ENCODE assay signal across 20 cellular contexts in the genomic region with DNA sequence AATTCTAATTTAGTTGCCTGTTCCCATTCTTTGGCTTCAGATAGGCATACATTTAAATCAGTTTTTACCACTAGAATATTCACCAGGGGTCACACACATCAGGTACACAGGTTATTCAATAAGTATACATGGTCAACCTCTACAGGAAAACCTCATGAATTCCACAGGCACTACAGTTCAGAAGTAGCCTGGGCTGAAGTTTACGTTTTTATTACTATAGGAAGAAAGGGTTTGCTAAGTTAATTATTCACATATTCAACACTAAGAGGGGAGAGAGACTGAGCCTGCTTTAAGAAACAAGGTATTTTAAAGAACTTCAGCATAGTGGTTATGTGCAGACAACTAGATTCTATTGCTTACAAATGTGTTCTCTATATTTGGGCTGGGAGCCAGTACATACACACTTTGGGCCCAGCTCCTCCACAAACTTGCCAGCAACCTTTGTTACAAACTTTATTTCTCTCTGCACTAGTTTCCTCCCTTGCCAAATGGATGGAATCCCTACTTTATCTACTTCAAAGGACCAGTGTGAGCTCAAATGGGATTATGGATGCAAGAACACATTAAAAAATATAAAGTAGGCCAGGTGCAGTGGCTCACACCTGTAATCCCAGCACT. TPM values are rescaled to one million over a fixed set of nuclear protein-coding genes. Genes with fewer than 3 reads are reported as not detected.
DNase-seq lines count a peak whose midpoint lies in the region; ATAC-seq and TF ChIP-seq lines count a peak whose summit lies in the region.
"Had no signal": no experiment of that assay in that cellular context is flagged by ENCODE, and none has a peak within 500 bp of the region (broad histone marks: within the 10 kb centered on the region; RNA-seq: fewer than 3 reads in every experiment).

No MANE protein-coding gene starts in this region.

- no peak for DNase-seq in CD4-positive, alpha-beta T cell
- DNase-seq in GM23338 (ENCODE audit: low spot score): no peak
- DNase-seq in hepatocyte (ENCODE audit: low spot score): no peak
- DNase-seq in osteocyte (ENCODE audit: extremely low spot score, unreplicated experiment): no peak
- DNase-seq in T-helper 1 cell: no peak
- no peak for DNase-seq in germinal center (ENCODE audit: low spot score)
- no peak for DNase-seq in RPMI8226
- DNase-seq: activated CD4-positive, alpha-beta T cell treated with anti-CD3 and anti-CD28 coated beads, Interleukin-2, amount 50 U/mL, for 1 hour; activated naive CD8-positive, alpha-beta T cell treated with anti-CD3 and anti-CD28 coated beads, Interleukin-2, amount 10 ng/mL, durations not matched to agents 7 days and 5 days; AML-193; brain microvascular endothelial cell; cortex of kidney; foreskin fibroblast; hypothalamus; KG1; NCI-H1092; NCI-H526 treated with DMSO at 0.1 percent for 48 hours had no signal

- CTCF ChIA-PET in CD4-positive, alpha-beta T cell (lab: Charles Lee): interaction anchor here (0.6 to 4.9 kb wide), 3 partner anchors 61 to 140 kb away, joined by 3 to 18 read pairs (median 14); no protein-coding TSS in a partner anchor

- no peaks in the 10 kb centered on the region for H3K9me2 ChIP-seq in GM23338 (ENCODE audit: insufficient read depth)
- no peaks in the 10 kb centered on the region for H3K9me2 ChIP-seq in hepatocyte (replicated peaks; ENCODE audit: insufficient read depth)

- TF ChIP-seq CTCF in CD4-positive, alpha-beta T cell (IDR thresholded peaks at IDR 0.05): no peak
- TF ChIP-seq CTCF in GM23338 (conservative IDR thresholded peaks at IDR 0.05; ENCODE audit: low read depth in 2 of 2) (no peak), hepatocyte (IDR thresholded peaks at IDR 0.05; ENCODE audit: poor library complexity) (no peak), osteocyte (IDR thresholded peaks at IDR 0.05) (no peak)

- H3K36me3 ChIP-seq in GM23338 (ENCODE audit: insufficient read depth) (peaks cover 9% of the 10 kb centered on the region), hepatocyte (replicated peaks; ENCODE audit: insufficient read depth, low read depth) (no peaks in the 10 kb centered on the region)
- H3K36me3 ChIP-seq: neural progenitor cell had no signal

- no peaks in the 10 kb centered on the region for H3K9me3 Mint-ChIP-seq in CD4-positive, alpha-beta T cell
- no peaks in the 10 kb centered on the region for H3K9me3 Mint-ChIP-seq in GM23338
- no peaks in the 10 kb centered on the region for H3K9me3 Mint-ChIP-seq in osteocyte (ENCODE audit: unreplicated experiment)
- H3K9me3 Mint-ChIP-seq: activated naive CD8-positive, alpha-beta T cell treated with anti-CD3 and anti-CD28 coated beads, Interleukin-2, amount 10 ng/mL, durations not matched to agents 7 days and 5 days; neural progenitor cell had no signal

- no peaks in the 10 kb centered on the region for H3K27me3 ChIP-seq in CD4-positive, alpha-beta T cell (ENCODE audit: control insufficient read depth, insufficient read depth, low read length)
- H3K27me3 ChIP-seq in GM23338 (ENCODE audit: insufficient read depth) (no peaks in the 10 kb centered on the region), hepatocyte (no peaks in the 10 kb centered on the region)
- H3K27me3 ChIP-seq: brain microvascular endothelial cell, neural progenitor cell, right atrium auricular region, tibial nerve had no signal

- POLR2A ChIA-PET in CD4-positive, alpha-beta T cell (lab: Charles Lee): interaction anchor here (0.7 kb wide), 2 partner anchors 8 to 10 kb away, joined by 3 to 4 read pairs; no protein-coding TSS in a partner anchor

- no peak for ATAC-seq in CD4-positive, alpha-beta T cell (ENCODE audit: poor library complexity)
- ATAC-seq in GM23338: no peak

- H3F3A ChIP-seq in GM23338 (replicated peaks; ENCODE audit: low read depth): peaks cover under 1% of the 10 kb centered on the region; the same call in 1 of the 2 replicates

- H3K4me2 ChIP-seq in GM23338 (no peak overlapping the region), hepatocyte (peak overlapping the region; percentile 16)
- H3K4me2 ChIP-seq: neural progenitor cell had no signal

- H3K9me3 ChIP-seq in CD4-positive, alpha-beta T cell (ENCODE audit: control insufficient read depth, low read length): no peaks in the 10 kb centered on the region
- H3K9me3 ChIP-seq in hepatocyte (ENCODE audit: low read depth): no peaks in the 10 kb centered on the region
- H3K9me3 ChIP-seq: right atrium auricular region, tibial nerve had no signal

- H2AFZ ChIP-seq in GM23338: no peak overlapping the region
- H2AFZ ChIP-seq in hepatocyte: no peak overlapping the region
- H2AFZ ChIP-seq: neural progenitor cell had no signal

- no peaks in the 10 kb centered on the region for H3K27me3 Mint-ChIP-seq in CD4-positive, alpha-beta T cell
- peaks cover 7% of the 10 kb centered on the region for H3K27me3 Mint-ChIP-seq in GM23338 (ENCODE audit: insufficient read depth, low read depth, poor library complexity)
- no peaks in the 10 kb centered on the region for H3K27me3 Mint-ChIP-seq in osteocyte (ENCODE audit: unreplicated experiment)
- H3K27me3 Mint-ChIP-seq: activated naive CD8-positive, alpha-beta T cell treated with anti-CD3 and anti-CD28 coated beads, Interleukin-2, amount 10 ng/mL, durations not matched to agents 7 days and 5 days had no signal

- H3K27ac ChIP-seq in CD4-positive, alpha-beta T cell (ENCODE audit: low read depth, low read length): no peak overlapping the region
- H3K27ac ChIP-seq in GM23338 (ENCODE audit: low read depth): no peak overlapping the region
- peak overlapping the region; percentile 26 for H3K27ac ChIP-seq in hepatocyte
- H3K27ac ChIP-seq: brain microvascular endothelial cell, neural progenitor cell, right atrium auricular region had no signal

- WGBS in hepatocyte (ENCODE audit: low lambda C conversion rate, missing lambda C conversion rate): 62% methylated on average over 1 of the region's 1 CpG

- H3K27ac Mint-ChIP-seq in CD4-positive, alpha-beta T cell: peak overlapping the region; percentile 66
- 0 out of 2 replicates have a peak overlapping the region, but pooled peaks have one; percentile 2 for H3K27ac Mint-ChIP-seq in GM23338
- peak overlapping the region; percentile 11 for H3K27ac Mint-ChIP-seq in osteocyte (ENCODE audit: unreplicated experiment)
- H3K27ac Mint-ChIP-seq: activated naive CD8-positive, alpha-beta T cell treated with anti-CD3 and anti-CD28 coated beads, Interleukin-2, amount 10 ng/mL, durations not matched to agents 7 days and 5 days; neural progenitor cell had no signal

- peaks cover 85% of the 10 kb centered on the region for H3K36me3 Mint-ChIP-seq in CD4-positive, alpha-beta T cell (ENCODE audit: low read depth)
- H3K36me3 Mint-ChIP-seq in GM23338 (ENCODE audit: low read depth) (peaks cover 28% of the 10 kb centered on the region), osteocyte (ENCODE audit: unreplicated experiment) (peaks cover 31% of the 10 kb centered on the region)

- intact Hi-C loops in CD4-positive, alpha-beta T cell (cut with DNase I, micrococcal nuclease): no loop called here

- H3K4me1 ChIP-seq in GM23338 (ENCODE audit: insufficient read depth) (no peaks in the 10 kb centered on the region), hepatocyte (ENCODE audit: insufficient read depth) (peaks cover 20% of the 10 kb centered on the region)
- H3K4me1 ChIP-seq: neural progenitor cell had no signal

- H3K4me3 ChIP-seq in GM23338: no peak overlapping the region
- no peak overlapping the region for H3K4me3 ChIP-seq in hepatocyte
- H3K4me3 ChIP-seq: neural progenitor cell, right atrium auricular region, tibial nerve had no signal

- peaks cover 17% of the 10 kb centered on the region for H3K79me2 ChIP-seq in GM23338 (replicated peaks; ENCODE audit: insufficient read depth)
- H3K79me2 ChIP-seq in hepatocyte: peaks cover 99% of the 10 kb centered on the region

- H3K4me3 Mint-ChIP-seq in CD4-positive, alpha-beta T cell: no peak overlapping the region
- H3K4me3 Mint-ChIP-seq in GM23338 (no peak overlapping the region), osteocyte (ENCODE audit: unreplicated experiment) (no peak overlapping the region)
- H3K4me3 Mint-ChIP-seq: activated naive CD8-positive, alpha-beta T cell treated with anti-CD3 and anti-CD28 coated beads, Interleukin-2, amount 10 ng/mL, durations not matched to agents 7 days and 5 days; neural progenitor cell had no signal

- H4K20me1 ChIP-seq in GM23338 (replicated peaks; ENCODE audit: insufficient read depth) (peaks cover 18% of the 10 kb centered on the region), hepatocyte (ENCODE audit: insufficient read depth, poor library complexity, severe bottlenecking) (peaks cover 87% of the 10 kb centered on the region)

- peaks cover 68% of the 10 kb centered on the region for H3K4me1 Mint-ChIP-seq in CD4-positive, alpha-beta T cell (ENCODE audit: low read depth)
- H3K4me1 Mint-ChIP-seq in GM23338 (peaks cover 4% of the 10 kb centered on the region; the same call in 2 of the 3 replicates), osteocyte (ENCODE audit: unreplicated experiment) (peaks cover 3% of the 10 kb centered on the region)

TF ChIP-seq in GM23338, 12 proteins besides CTCF, POLR2A, EP300 and RAD21 (continues in another document):
- TF ChIP-seq EZH2phosphoT487 (IDR thresholded peaks at IDR 0.05; ENCODE audit: unreplicated experiment) (no peak), CREB1 (CRISPR knock-in tag; IDR thresholded peaks at IDR 0.05; ENCODE audit: low read depth) (no peak), ZNF331 (CRISPR knock-in tag; IDR thresholded peaks at IDR 0.05; ENCODE audit: low read depth) (no peak), ZNF114 (CRISPR knock-in tag; IDR thresholded peaks at IDR 0.05) (no peak), JUNB (IDR thresholded peaks at IDR 0.05; ENCODE audit: unreplicated experiment) (no peak), POLR2AphosphoS5 (IDR thresholded peaks at IDR 0.05; ENCODE audit: low read depth) (no peak)

RNA-seq across cellular contexts. Expression of a gene that starts 31.8 kb away (rescaled TPM):
- 10 to 100 TPM; 14.7 to 16.8 TPM for total RNA-seq in CD4-positive, alpha-beta T cell
- 5.2 and 11.2 TPM in 2 replicates for total RNA-seq in GM23338 (2014; rRNA removed; shearing (Covaris generic))
- 3.7 and 3.8 TPM in 2 replicates for polyA plus RNA-seq in GM23338 (2016; fragmentation: Nextera tagmentation; extraction: Ambion mirVana)
- total RNA-seq in hepatocyte: 2.4 and 2.8 TPM in 2 replicates
- polyA plus RNA-seq in hepatocyte: 2.2 and 2.6 TPM in 2 replicates
- total RNA-seq in osteocyte: 8.8 and 9.6 TPM in 2 replicates

RNA-seq across cellular contexts. Expression of a gene that starts 49.8 kb away (rescaled TPM):
- 100 to 1,000 TPM; 191 to 197 TPM for total RNA-seq in CD4-positive, alpha-beta T cell
- 90.5 and 104 TPM in 2 replicates for total RNA-seq in GM23338 (2014; rRNA removed; shearing (Covaris generic))
- 30.4 and 33.2 TPM in 2 replicates for polyA plus RNA-seq in GM23338 (2016; fragmentation: Nextera tagmentation; extraction: Ambion mirVana)
- total RNA-seq in hepatocyte: 129 and 140 TPM in 2 replicates
- polyA plus RNA-seq in hepatocyte: 103 and 116 TPM in 2 replicates
- total RNA-seq in osteocyte: 238 and 247 TPM in 2 replicates

RNA-seq across cellular contexts. Expression of a gene that starts 50.1 kb away (rescaled TPM):
- 1 to 10 TPM in 1 of 2 experiments, under 1 TPM in 1; 0.87 to 1.1 TPM for total RNA-seq in CD4-positive, alpha-beta T cell
- 3.6 and 4.3 TPM in 2 replicates for total RNA-seq in GM23338 (2014; rRNA removed; shearing (Covaris generic))
- 4.2 and 4.8 TPM in 2 replicates for polyA plus RNA-seq in GM23338 (2016; fragmentation: Nextera tagmentation; extraction: Ambion mirVana)
- total RNA-seq in hepatocyte: 2.1 and 4.5 TPM in 2 replicates
- 3.7 and 7.8 TPM in 2 replicates for polyA plus RNA-seq in hepatocyte
- 9.1 and 10.9 TPM in 2 replicates for total RNA-seq in osteocyte

Comparison
In these comparisons a context has a peak if more than half of its experiments do, and no peak if none do; other contexts are left out.
1. H3K27ac Mint-ChIP-seq: peak in every context shown above with its lines; median percentile 66 in CD4-positive, alpha-beta T cell; 11 in osteocyte; 2 in GM23338.